ENCODE assay signal across 8 cellular contexts in genomic region chr11:62709262-62710000, GRCh38. TPM values are rescaled to one million over a fixed set of nuclear protein-coding genes. Genes with fewer than 3 reads are reported as not detected.
DNase-seq lines count a peak whose midpoint lies in the region; ATAC-seq, FAIRE-seq and TF ChIP-seq lines count a peak whose summit lies in the region.

No MANE protein-coding gene starts in this region.

- H4K5ac ChIP-seq in H1 (ENCODE audit: insufficient read length, low read depth, low read length): peak overlapping the region; percentile 92

- peak overlapping the region; percentile 87 for H3K56ac ChIP-seq in H1 (replicated peaks; ENCODE audit: insufficient read length, low read depth, low read length)

- peak in 1 of 2 experiments; percentile 1; a peak in 1 of 4 replicates for TF ChIP-seq RAD21 in H1 (IDR thresholded peaks at IDR 0.05 in 1 of 2, conservative IDR thresholded peaks at IDR 0.05 in 1 of 2; ENCODE audit: low read depth in 2 of 2, low read length in 2 of 2)

- H4K8ac ChIP-seq in H1 (ENCODE audit: extremely low read depth, insufficient read depth, low read length): peak overlapping the region; percentile 100; the same call in 1 of the 2 replicates
- peak overlapping the region; percentile 79 for H4K8ac ChIP-seq in mesenchymal stem cell (ENCODE audit: low read length)

- 3% methylated on average over 44 of the region's 47 CpGs; no CpG with 5 or more reads in 1 of the 2 experiments for WGBS in H1 (ENCODE audit: extremely low coverage in 1 of 2, insufficient coverage in 1 of 2, insufficient read length in 1 of 2, insufficient replicate concordance in 2 of 2, low coverage in 1 of 2, low lambda C conversion rate in 2 of 2, missing lambda C conversion rate in 1 of 2), 2 experiments
- 13% methylated on average over 43 of the region's 47 CpGs for WGBS in mesenchymal stem cell

- H3K36me3 ChIP-seq in H1 (ENCODE audit: control insufficient read depth in 2 of 4, insufficient read depth in 4 of 4, low read length in 3 of 4) (peaks cover 15 to 38% (median 20%) of the 10 kb centered on the region in 4 experiments), mesenchymal stem cell (ENCODE audit: control insufficient read depth in 1 of 2, insufficient read depth in 2 of 2, low read depth in 1 of 2, low read length in 2 of 2) (peaks cover 47 to 50% of the 10 kb centered on the region in 2 experiments)

- no peak; a peak in 1 of 3 replicates for TF ChIP-seq EP300 in H1 (IDR thresholded peaks at IDR 0.05; ENCODE audit: borderline replicate concordance in 1 of 2, low read depth in 2 of 2, low read length in 2 of 2)

- peaks cover 22% of the 10 kb centered on the region for H3K23me2 ChIP-seq in H1 (ENCODE audit: low read depth, low read length)

- peak; percentile 66 for ATAC-seq in HG03432 (IDR thresholded peaks at IDR 0.05; ENCODE audit: unreplicated experiment)

- H2AFZ ChIP-seq in H1 (ENCODE audit: low read length): peak overlapping the region; percentile 45; the same call in 1 of the 2 replicates
- H2AFZ ChIP-seq in mesenchymal stem cell (ENCODE audit: low read depth, low read length): peak overlapping the region; percentile 33

- no peak overlapping the region for H2BK15ac ChIP-seq in H1 (ENCODE audit: low read length)
- no peak overlapping the region for H2BK15ac ChIP-seq in mesenchymal stem cell (ENCODE audit: low read depth, poor library complexity, severe bottlenecking)

- H4K91ac ChIP-seq in H1 (replicated peaks; ENCODE audit: insufficient read length, low read length) (peak overlapping the region; percentile 96), mesenchymal stem cell (ENCODE audit: low read length) (peak overlapping the region; percentile 70)

- H3K4me3 ChIP-seq in AG10803 (ENCODE audit: low read length) (peak overlapping the region; percentile 71), H1 (ENCODE audit: extremely low read depth in 1 of 4, insufficient read depth in 2 of 4, low read depth in 3 of 4, low read length in 4 of 4) (peak overlapping the region; percentile 68 to 89 (median 84)), mesenchymal stem cell (ENCODE audit: insufficient read depth in 1 of 2, low read depth in 1 of 2, low read length in 2 of 2) (peak overlapping the region; percentile 43 to 78)

- H2BK5ac ChIP-seq in H1 (ENCODE audit: low read depth, low read length): peak overlapping the region; percentile 96
- H2BK5ac ChIP-seq in mesenchymal stem cell (ENCODE audit: low read depth, low read length, poor library complexity, severe bottlenecking): peak overlapping the region; percentile 90

- H3K14ac ChIP-seq in H1 (ENCODE audit: insufficient read length) (no peak overlapping the region), mesenchymal stem cell (ENCODE audit: low read length in 2 of 2) (peak overlapping the region in 1 of 2 experiments; percentile 88)

- no peak overlapping the region for H2BK20ac ChIP-seq in H1 (ENCODE audit: low read length)

- H3K4me1 ChIP-seq in H1 (replicated peaks in 1 of 4; ENCODE audit: control insufficient read depth in 3 of 4, insufficient read depth in 4 of 4, low read length in 3 of 4) (peaks cover 7 to 39% (median 20%) of the 10 kb centered on the region in 4 experiments), mesenchymal stem cell (ENCODE audit: control insufficient read depth, insufficient read depth, low read depth, low read length) (peaks cover 39% of the 10 kb centered on the region)

- DNase-seq in AG10803 (ENCODE audit: low read depth) (peak; percentile 98), NCI-H82 (lab: John Stamatoyannopoulos, UW) (peak; percentile 99), H1 (ENCODE audit: low read depth in 1 of 2, low spot score in 2 of 2) (peak; percentile 93 to 95), mesenchymal stem cell (peak; percentile 97)
- DNase-seq in activated CD8-positive, alpha-beta memory T cell treated with anti-CD3 and anti-CD28 coated beads for 48 hours (ENCODE audit: low read depth in 2 of 3, low spot score in 2 of 3): peak; percentile 73 to 87 (median 85)
- peak; percentile 97 for DNase-seq in stimulated activated CD8-positive, alpha-beta memory T cell treated with anti-CD3 and anti-CD28 coated beads, Interleukin-12 subunit alpha, Interleukin-12 subunit beta, amount 100 ng/mL, for 1 hour (ENCODE audit: low read depth)

- peak overlapping the region; percentile 95 for H3K27ac ChIP-seq in H1 (ENCODE audit: low read depth, low read length)
- peak overlapping the region; percentile 97 for H3K27ac ChIP-seq in mesenchymal stem cell (ENCODE audit: low read length, poor library complexity, severe bottlenecking)

- H3K18ac ChIP-seq in H1 (ENCODE audit: extremely low read depth, low read length): peak overlapping the region; percentile 60
- H3K18ac ChIP-seq in mesenchymal stem cell (ENCODE audit: low read depth in 1 of 2, low read length in 2 of 2): peak overlapping the region; percentile 71 to 91

- H3K23ac ChIP-seq in H1 (ENCODE audit: insufficient read length) (no peak overlapping the region), mesenchymal stem cell (ENCODE audit: low read length in 2 of 2) (peak overlapping the region in 1 of 2 experiments; percentile 51)

- H3K9ac ChIP-seq in H1 (replicated peaks in 1 of 4; ENCODE audit: extremely low read depth in 1 of 4, low read depth in 3 of 4, low read length in 3 of 4) (peak overlapping the region; percentile 61 to 92 (median 90)), mesenchymal stem cell (ENCODE audit: low read length) (peak overlapping the region; percentile 98)

- H3K4ac ChIP-seq in H1 (replicated peaks; ENCODE audit: insufficient read length, low read depth, low read length): no peak overlapping the region
- H3K4ac ChIP-seq in mesenchymal stem cell (ENCODE audit: low read depth in 1 of 2, low read length in 2 of 2): peak overlapping the region; percentile 69 to 93

- TF ChIP-seq POLR2A in GM19099 (IDR thresholded peaks at IDR 0.05; ENCODE audit: extremely low read depth, insufficient read length, low read depth): peak; percentile 81
- peak; percentile 88 to 98 for TF ChIP-seq POLR2A in H1 (IDR thresholded peaks at IDR 0.05; ENCODE audit: control extremely low read depth in 1 of 2, low read depth in 2 of 2, low read length in 2 of 2)

- H3K4me2 ChIP-seq in H1 (ENCODE audit: insufficient read depth in 1 of 2, low read depth in 2 of 2, low read length in 2 of 2) (peak overlapping the region; percentile 99), mesenchymal stem cell (ENCODE audit: low read length, poor library complexity, severe bottlenecking) (peak overlapping the region; percentile 74)

- H2BK12ac ChIP-seq in H1 (ENCODE audit: low read depth, low read length) (peak overlapping the region; percentile 85; the same call in 1 of the 2 replicates), mesenchymal stem cell (ENCODE audit: low read length in 2 of 2) (no peak overlapping the region)

- H3K27me3 ChIP-seq in H1 (replicated peaks in 1 of 4; ENCODE audit: control insufficient read depth in 3 of 4, extremely low read depth in 1 of 4, insufficient read depth in 3 of 4, low read length in 3 of 4) (no peaks in the 10 kb centered on the region), mesenchymal stem cell (ENCODE audit: control insufficient read depth in 1 of 2, insufficient read depth in 1 of 2, low read length in 2 of 2) (no peaks in the 10 kb centered on the region)

- POLR2A ChIA-PET in H1 (lab: Charles Lee; ENCODE audit: partially characterized antibody): interaction anchor here (0.6 to 61.4 kb wide), 30 partner anchors 9 to 171 kb away, joined by 3 to 2041 read pairs (median 8); partner anchors contain the start of genes B3GAT3, C11orf98, CSKMT and EEF1G

- H2BK120ac ChIP-seq in H1 (replicated peaks; ENCODE audit: low read depth, low read length): peak overlapping the region; percentile 44
- peak overlapping the region; percentile 6 for H2BK120ac ChIP-seq in mesenchymal stem cell (ENCODE audit: low read depth, low read length)

- H3K9me3 ChIP-seq in H1 (ENCODE audit: insufficient read depth in 2 of 2, low read depth in 1 of 2, low read length in 1 of 2) (no peaks in the 10 kb centered on the region), mesenchymal stem cell (ENCODE audit: control insufficient read depth, low read length) (no peaks in the 10 kb centered on the region)

- peak overlapping the region; percentile 14; the same call in 1 of the 2 replicates for H2AK5ac ChIP-seq in H1 (ENCODE audit: low read depth, low read length)
- H2AK5ac ChIP-seq in mesenchymal stem cell (ENCODE audit: low read length, severe bottlenecking): peak overlapping the region; percentile 97

- CTCF ChIA-PET in H1 (lab: Charles Lee; ENCODE audit: partially characterized antibody): interaction anchor here (0.6 to 2.6 kb wide), 6 partner anchors 13 to 59 kb away, joined by 3 to 9 read pairs (median 3); partner anchors contain the start of gene ZBTB3

- peak; percentile 66 for FAIRE-seq in H1 (lab: Jason Lieb, UNC)

- H3K79me2 ChIP-seq in H1 (ENCODE audit: control insufficient read depth in 1 of 2, insufficient read depth in 2 of 2, low read length in 2 of 2): peaks cover 0 to 10% of the 10 kb centered on the region in 2 experiments; a peak in 1 of 4 replicates

- TF ChIP-seq CTCF in AG10803 (conservative IDR thresholded peaks at IDR 0.05; ENCODE audit: low read length): no peak
- TF ChIP-seq CTCF in H1 (IDR thresholded peaks at IDR 0.05; ENCODE audit: control extremely low read depth in 1 of 3, insufficient read depth in 1 of 3, low read depth in 1 of 3, low read length in 3 of 3): peak in 1 of 3 experiments; percentile 1; a peak in 1 of 4 replicates

- H4K20me1 ChIP-seq in H1 (replicated peaks in 1 of 2; ENCODE audit: control insufficient read depth in 1 of 2, insufficient read depth in 2 of 2, low read length in 2 of 2): no peaks in the 10 kb centered on the region

- H3K79me1 ChIP-seq in H1 (ENCODE audit: low read depth, low read length) (no peaks in the 10 kb centered on the region; the same call in 1 of the 2 replicates), mesenchymal stem cell (replicated peaks; ENCODE audit: low read length, poor library complexity, severe bottlenecking) (peaks cover 14% of the 10 kb centered on the region)

RNA-seq across cellular contexts. Expression of gene GNG3, which starts 2.0 kb away (rescaled TPM):
- total RNA-seq in H1 (2021; fragmentation: NEBNext Ultra II Directional; extraction: Animal tissue kit (Norgen Biotek cat#: 25700)): 4.9 and 6.4 TPM in 2 replicates
- polyA plus RNA-seq in H1 (2011; rRNA removed): 10.9 and 12.1 TPM in 2 replicates
- 6.2 TPM for polyA plus RNA-seq in H1 (2011; cell fraction: cytosol; rRNA removed)
- 6.7 TPM for polyA plus RNA-seq in H1 (2011; cell fraction: nucleus; rRNA removed)
- polyA plus RNA-seq in H1 (2012, experiment 1 of 2): 8.8 to 11.0 TPM (median 9.4 TPM) in 4 replicates
- 18.5 TPM for polyA plus RNA-seq in H1 (2012, experiment 2 of 2)
- polyA plus RNA-seq in H1 (2013, experiment 1 of 2): 3.3 TPM
- 4.1 TPM for polyA plus RNA-seq in H1 (2013, experiment 2 of 2)
- polyA minus RNA-seq in H1 (2011; rRNA and poly(A)+ RNA removed): 5.5 and 7.9 TPM in 2 replicates
- polyA minus RNA-seq in H1 (2011; cell fraction: cytosol; rRNA and poly(A)+ RNA removed): 4.6 TPM
- polyA minus RNA-seq in H1 (2011; cell fraction: nucleus; rRNA and poly(A)+ RNA removed): 1.8 TPM
- polyA plus RNA-seq in mesenchymal stem cell (2013, experiment 1 of 2): 0.10 TPM
- polyA plus RNA-seq in mesenchymal stem cell (2013, experiment 2 of 2): 0.07 TPM

RNA-seq across cellular contexts. Expression of gene BSCL2, which starts 2.2 kb away (rescaled TPM):
- total RNA-seq in H1 (2021; fragmentation: NEBNext Ultra II Directional; extraction: Animal tissue kit (Norgen Biotek cat#: 25700)): 59.5 and 73.7 TPM in 2 replicates
- 264 and 286 TPM in 2 replicates for polyA plus RNA-seq in H1 (2011; rRNA removed)
- 123 TPM for polyA plus RNA-seq in H1 (2011; cell fraction: cytosol; rRNA removed)
- 173 TPM for polyA plus RNA-seq in H1 (2011; cell fraction: nucleus; rRNA removed)
- polyA plus RNA-seq in H1 (2012, experiment 1 of 2): 70.0 to 120 TPM (median 108 TPM) in 4 replicates
- polyA plus RNA-seq in H1 (2012, experiment 2 of 2): 184 TPM
- 89.2 TPM for polyA plus RNA-seq in H1 (2013, experiment 1 of 2)
- 99.4 TPM for polyA plus RNA-seq in H1 (2013, experiment 2 of 2)
- 159 and 168 TPM in 2 replicates for polyA minus RNA-seq in H1 (2011; rRNA and poly(A)+ RNA removed)
- 39.3 TPM for polyA minus RNA-seq in H1 (2011; cell fraction: cytosol; rRNA and poly(A)+ RNA removed)
- polyA minus RNA-seq in H1 (2011; cell fraction: nucleus; rRNA and poly(A)+ RNA removed): 59.6 TPM
- polyA plus RNA-seq in mesenchymal stem cell (2013, experiment 1 of 2): 41.4 TPM
- polyA plus RNA-seq in mesenchymal stem cell (2013, experiment 2 of 2): 41.0 TPM

RNA-seq across cellular contexts. Expression of gene HNRNPUL2, which starts 17.8 kb away (rescaled TPM):
- 44.3 and 46.4 TPM in 2 replicates for total RNA-seq in H1 (2021; fragmentation: NEBNext Ultra II Directional; extraction: Animal tissue kit (Norgen Biotek cat#: 25700))
- 12.7 and 14.9 TPM in 2 replicates for polyA plus RNA-seq in H1 (2011; rRNA removed)
- 19.3 TPM for polyA plus RNA-seq in H1 (2011; cell fraction: cytosol; rRNA removed)
- polyA plus RNA-seq in H1 (2011; cell fraction: nucleus; rRNA removed): 11.2 TPM
- polyA plus RNA-seq in H1 (2012, experiment 1 of 2): 43.1 to 48.6 TPM (median 46.3 TPM) in 4 replicates
- 10.2 TPM for polyA plus RNA-seq in H1 (2012, experiment 2 of 2)
- polyA plus RNA-seq in H1 (2013, experiment 1 of 2): 26.9 TPM
- 26.0 TPM for polyA plus RNA-seq in H1 (2013, experiment 2 of 2)
- polyA minus RNA-seq in H1 (2011; rRNA and poly(A)+ RNA removed): 14.5 and 15.9 TPM in 2 replicates
- polyA minus RNA-seq in H1 (2011; cell fraction: cytosol; rRNA and poly(A)+ RNA removed): 17.6 TPM
- polyA minus RNA-seq in H1 (2011; cell fraction: nucleus; rRNA and poly(A)+ RNA removed): 17.6 TPM
- 29.8 TPM for polyA plus RNA-seq in mesenchymal stem cell (2013, experiment 1 of 2)
- polyA plus RNA-seq in mesenchymal stem cell (2013, experiment 2 of 2): 28.0 TPM

RNA-seq across cellular contexts. Expression of gene TTC9C, which starts 18.9 kb away (rescaled TPM):
- total RNA-seq in H1 (2021; fragmentation: NEBNext Ultra II Directional; extraction: Animal tissue kit (Norgen Biotek cat#: 25700)): 34.1 and 34.5 TPM in 2 replicates
- polyA plus RNA-seq in H1 (2011; rRNA removed): 25.4 and 28.1 TPM in 2 replicates
- 39.2 TPM for polyA plus RNA-seq in H1 (2011; cell fraction: cytosol; rRNA removed)
- polyA plus RNA-seq in H1 (2011; cell fraction: nucleus; rRNA removed): 26.6 TPM
- 40.6 to 47.5 TPM (median 42.9 TPM) in 4 replicates for polyA plus RNA-seq in H1 (2012, experiment 1 of 2)
- 37.9 TPM for polyA plus RNA-seq in H1 (2012, experiment 2 of 2)
- 46.7 TPM for polyA plus RNA-seq in H1 (2013, experiment 1 of 2)
- 51.5 TPM for polyA plus RNA-seq in H1 (2013, experiment 2 of 2)
- polyA minus RNA-seq in H1 (2011; rRNA and poly(A)+ RNA removed): 21.1 and 23.8 TPM in 2 replicates
- 9.5 TPM for polyA minus RNA-seq in H1 (2011; cell fraction: cytosol; rRNA and poly(A)+ RNA removed)
- polyA minus RNA-seq in H1 (2011; cell fraction: nucleus; rRNA and poly(A)+ RNA removed): 16.9 TPM
- 65.8 TPM for polyA plus RNA-seq in mesenchymal stem cell (2013, experiment 1 of 2)
- polyA plus RNA-seq in mesenchymal stem cell (2013, experiment 2 of 2): 64.2 TPM

RNA-seq across cellular contexts. Expression of gene LRRN4CL, which starts 20.1 kb away (rescaled TPM):
- total RNA-seq in H1 (2021; fragmentation: NEBNext Ultra II Directional; extraction: Animal tissue kit (Norgen Biotek cat#: 25700)): 0.26 TPM in 1 of 2 replicates, not detected in the other
- polyA plus RNA-seq in H1 (2011; rRNA removed): 0.03 and 0.05 TPM in 2 replicates
- polyA plus RNA-seq in H1 (2011; cell fraction: cytosol; rRNA removed): 0.05 TPM
- polyA plus RNA-seq in H1 (2011; cell fraction: nucleus; rRNA removed): 0.26 TPM
- 0.07 TPM in 2 of 4 replicates, not detected in the others for polyA plus RNA-seq in H1 (2012, experiment 1 of 2)
- polyA plus RNA-seq in H1 (2012, experiment 2 of 2): 0.05 TPM
- 0.14 TPM for polyA plus RNA-seq in H1 (2013, experiment 1 of 2)
- 0.13 TPM for polyA plus RNA-seq in H1 (2013, experiment 2 of 2)
- 0.15 and 0.16 TPM in 2 replicates for polyA minus RNA-seq in H1 (2011; rRNA and poly(A)+ RNA removed)
- not detected for polyA minus RNA-seq in H1 (2011; cell fraction: cytosol; rRNA and poly(A)+ RNA removed)
- 1.00 TPM for polyA minus RNA-seq in H1 (2011; cell fraction: nucleus; rRNA and poly(A)+ RNA removed)
- 3.7 TPM for polyA plus RNA-seq in mesenchymal stem cell (2013, experiment 1 of 2)
- polyA plus RNA-seq in mesenchymal stem cell (2013, experiment 2 of 2): 4.0 TPM

Comparison
In these comparisons a context has a peak if more than half of its experiments do, and no peak if none do; other contexts are left out.
1. Peak in every context shown above with its lines: DNase-seq, ATAC-seq, H3K4me3 ChIP-seq and H3K27ac ChIP-seq.